21 cellular contexts compared by ENCODE assay signal in genomic region chr7:155534691-155535090, GRCh38. TPM values are rescaled to one million over a fixed set of nuclear protein-coding genes. Genes with fewer than 3 reads are reported as not detected.
"Had no signal": no experiment of that assay in that cellular context is flagged by ENCODE, and none has a peak within 500 bp of the region (broad histone marks: within the 10 kb centered on the region; RNA-seq: fewer than 3 reads in every experiment).

No MANE protein-coding gene starts in this region.

- H3K27me3 ChIP-seq: ovary had no signal

- H2AFZ ChIP-seq: hepatocyte had no signal

- H3K27ac ChIP-seq: coronary artery, hepatocyte, ovary, tibial artery had no signal

- H3K4me3 ChIP-seq: coronary artery, hepatocyte, ovary, smooth muscle cell, tibial artery had no signal

- H3K36me3 ChIP-seq: ovary, tibial artery had no signal

- DNase-seq: effector CD4-positive, alpha-beta T cell; foreskin melanocyte; head of caudate nucleus; left colon; left ventricle myocardium superior; naive B cell; ovary; right cardiac atrium; stimulated activated CD4-positive, alpha-beta T cell treated with anti-CD3 and anti-CD28 coated beads, Interleukin-2, amount 100 ng/mL, for 48 hours; stimulated activated CD8-positive, alpha-beta memory T cell treated with anti-CD3 and anti-CD28 coated beads, Interleukin-4, amount 100 ng/mL, for 48 hours; tibial artery had no signal

- H3K4me2 ChIP-seq: hepatocyte, smooth muscle cell had no signal

- H3K9me3 ChIP-seq: ovary, tibial artery had no signal

- H3K79me2 ChIP-seq: hepatocyte had no signal

- H3K27ac Mint-ChIP-seq: naive B cell; nephron; stimulated activated effector memory CD8-positive, alpha-beta T cell treated with anti-CD3 and anti-CD28 coated beads, Interleukin-12 subunit alpha, Interleukin-12 subunit beta, amount 100 ng/mL, for 72 hours; stimulated activated naive CD8-positive, alpha-beta T cell treated with anti-CD3 and anti-CD28 coated beads, Interleukin-15, Interleukin-2, amounts not matched to agents 100 ng/mL and 50 ng/mL, for 24 hours had no signal

- H3K9me3 Mint-ChIP-seq: stimulated activated effector memory CD8-positive, alpha-beta T cell treated with anti-CD3 and anti-CD28 coated beads, Interleukin-12 subunit alpha, Interleukin-12 subunit beta, amount 100 ng/mL, for 72 hours; stimulated activated naive CD8-positive, alpha-beta T cell treated with anti-CD3 and anti-CD28 coated beads, Interleukin-15, Interleukin-2, amounts not matched to agents 100 ng/mL and 50 ng/mL, for 24 hours had no signal

RNA-seq across cellular contexts. Expression of gene CNPY1, which starts 11.7 kb away (rescaled TPM):
- total RNA-seq: dermis microvascular lymphatic vessel endothelial cell, hepatocyte, kidney epithelial cell, left colon, left ventricle myocardium superior, lung microvascular endothelial cell, ovary, progenitor cell of endocrine pancreas, right cardiac atrium had no signal
